Comparison of ENCODE assay signal across 28 cellular contexts in the genomic region with DNA sequence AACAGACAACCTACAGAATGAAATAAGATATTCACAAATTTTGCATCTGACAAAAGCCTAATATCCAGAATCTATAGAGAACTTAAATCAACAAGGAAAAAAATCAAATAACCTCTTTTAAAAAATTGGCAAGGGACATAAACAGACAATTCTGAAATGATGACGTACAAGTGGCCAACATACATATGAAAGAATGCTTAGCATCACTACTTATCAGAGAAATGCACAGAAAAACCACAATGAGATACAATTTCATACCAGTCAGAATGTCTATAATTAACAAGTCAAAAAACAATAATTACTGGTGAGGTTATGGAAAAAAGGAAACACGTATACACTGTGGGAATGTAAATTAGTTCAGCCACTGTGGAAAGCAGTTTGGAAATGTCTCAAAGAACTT.
"Had no signal": no experiment of that assay in that cellular context is flagged by ENCODE, and none has a peak within 500 bp of the region (broad histone marks: within the 10 kb centered on the region; RNA-seq: fewer than 3 reads in every experiment).

No MANE protein-coding gene starts in this region.

- FAIRE-seq: endometrium, endothelial cell of umbilical vein had no signal

- DNase-seq: activated CD4-positive, alpha-beta memory T cell treated with anti-CD3 and anti-CD28 coated beads for 36 hours; activated CD4-positive, alpha-beta T cell treated with anti-CD3 and anti-CD28 coated beads for 36 hours; activated CD4-positive, alpha-beta T cell treated with anti-CD3 and anti-CD28 coated beads, Interleukin-2, amount 10 ng/mL, durations not matched to agents 24 days and 14 days; activated CD4-positive, CD25-positive, alpha-beta regulatory T cell; activated CD4-positive, CD25-positive, alpha-beta regulatory T cell treated with anti-CD3 and anti-CD28 coated beads, Interleukin-2, amount 50 U/mL, for 72 hours; activated CD8-positive, alpha-beta memory T cell treated with anti-CD3 and anti-CD28 coated beads, Interleukin-2, amount 10 ng/mL, durations not matched to agents 7 days and 5 days; activated CD8-positive, alpha-beta memory T cell treated with anti-CD3 and anti-CD28 coated beads, Interleukin-2, amount 50 U/mL, for 4 hours; activated CD8-positive, alpha-beta T cell treated with anti-CD3 and anti-CD28 coated beads, Interleukin-2, amount 10 ng/mL, durations not matched to agents 7 days and 5 days; activated effector memory CD4-positive, alpha-beta T cell treated with anti-CD3 and anti-CD28 coated beads, Interleukin-2, amount 50 U/mL, for 16 hours; activated naive CD4-positive, alpha-beta T cell treated with anti-CD3 and anti-CD28 coated beads for 36 hours; activated naive CD8-positive, alpha-beta T cell treated with anti-CD3 and anti-CD28 coated beads for 36 hours; activated naive CD8-positive, alpha-beta T cell treated with anti-CD3 and anti-CD28 coated beads, Interleukin-2, amount 50 U/mL, for 24 hours; activated T-cell treated with anti-CD3 and anti-CD28 coated beads, Interleukin-2, amount 50 U/mL, for 1 hour; activated T-cell treated with anti-CD3 and anti-CD28 coated beads, Interleukin-2, amount 50 U/mL, for 48 hours; central memory CD4-positive, alpha-beta T cell; cerebellar nuclear complex; colonic mucosa; effector CD8-positive, alpha-beta T cell; esophagus squamous epithelium; foreskin melanocyte; heart right ventricle; T-helper 2 cell had no signal

- H3K4me3 ChIP-seq: ascending aorta, breast epithelium, cardiac muscle cell, colonic mucosa, esophagus squamous epithelium, gastroesophageal sphincter, heart right ventricle had no signal
